In genomic region chr6:15662246-15663056, GRCh38 we compare ENCODE assay signal across 1 cellular context.
TF ChIP-seq lines count a peak whose summit lies in the region.

Gene DTNBP1, minus strand, starts transcription at chr6:15663028. Its CDS starts 159 bp downstream, at chr6:15662869.

TF ChIP-seq in K562, 482 proteins besides CTCF, POLR2A, EP300 and RAD21 (continued from another document and continues in another):
- TF ChIP-seq ZBTB43 (CRISPR knock-in tag; IDR thresholded peaks at IDR 0.05) (no peak), TCF3 (CRISPR knock-in tag; IDR thresholded peaks at IDR 0.05) (peak; percentile 40; the same call in 1 of the 2 replicates), CBX3 (IDR thresholded peaks at IDR 0.05; ENCODE audit: borderline replicate concordance in 1 of 2, low read length in 2 of 2) (no peak), CHD7 (IDR thresholded peaks at IDR 0.05; ENCODE audit: low read depth, low read length) (no peak), ZNF316 (IDR thresholded peaks at IDR 0.05) (no peak), PHB2 (IDR thresholded peaks at IDR 0.05; ENCODE audit: low read depth) (no peak), ZNF445 (CRISPR knock-in tag; IDR thresholded peaks at IDR 0.05; ENCODE audit: low read depth) (no peak), PKNOX1 (IDR thresholded peaks at IDR 0.05) (no peak), ZMIZ1 (IDR thresholded peaks at IDR 0.05; ENCODE audit: low read depth in 2 of 2, low read length in 2 of 2) (0 out of 4 replicates have a peak, but pooled peaks of 1 of the 2 experiments have one; percentile 27), HNRNPL (IDR thresholded peaks at IDR 0.05; ENCODE audit: low read depth, low read length) (0 out of 2 replicates have a peak, but pooled peaks have one; percentile 25), BHLHE40 (IDR thresholded peaks at IDR 0.05; ENCODE audit: low read length) (peak; percentile 87), ZNF354B (CRISPR knock-in tag; IDR thresholded peaks at IDR 0.05) (no peak), TFAM (CRISPR knock-in tag; conservative IDR thresholded peaks at IDR 0.05) (no peak), MEF2A (IDR thresholded peaks at IDR 0.05; ENCODE audit: control insufficient read depth, low read depth, low read length) (no peak), USF1 (CRISPR knock-in tag; IDR thresholded peaks at IDR 0.05) (peak; percentile 79), TEAD4 (IDR thresholded peaks at IDR 0.05; ENCODE audit: low read length) (no peak), TEAD4 (CRISPR knock-in tag; IDR thresholded peaks at IDR 0.05; ENCODE audit: borderline replicate concordance) (no peak; the same call in 1 of the 2 replicates), PTBP1 (IDR thresholded peaks at IDR 0.05; ENCODE audit: low read depth, low read length) (no peak), ZKSCAN8 (CRISPR knock-in tag; IDR thresholded peaks at IDR 0.05) (no peak), RNF2 (IDR thresholded peaks at IDR 0.05) (peak; percentile 43; the same call in 1 of the 2 replicates), HINFP (tag; conservative IDR thresholded peaks at IDR 0.05; ENCODE audit: low read depth) (no peak), NR2C2 (CRISPR knock-in tag; IDR thresholded peaks at IDR 0.05) (0 out of 2 replicates have a peak, but pooled peaks have one; percentile 41), NR2C2 (tag; IDR thresholded peaks at IDR 0.05) (no peak; the same call in 1 of the 2 replicates), NR0B1 (IDR thresholded peaks at IDR 0.05; ENCODE audit: partially characterized antibody) (no peak), TGIF2 (CRISPR knock-in tag; IDR thresholded peaks at IDR 0.05) (no peak), USF2 (CRISPR knock-in tag; IDR thresholded peaks at IDR 0.05) (peak; percentile 62; the same call in 1 of the 2 replicates), ZZZ3 (IDR thresholded peaks at IDR 0.05) (no peak), HMGN3 (IDR thresholded peaks at IDR 0.05; ENCODE audit: borderline replicate concordance, extremely low read depth, insufficient read length, low read depth, low read length) (peak; percentile 73), RBM22 (IDR thresholded peaks at IDR 0.05; ENCODE audit: low read depth, low read length, poor library complexity, severe bottlenecking) (no peak), MNT (conservative IDR thresholded peaks at IDR 0.05) (peak; percentile 15 to 71), ZNF146 (CRISPR knock-in tag; IDR thresholded peaks at IDR 0.05; ENCODE audit: unreplicated experiment) (no peak), FIP1L1 (IDR thresholded peaks at IDR 0.05; ENCODE audit: low read depth, low read length, poor library complexity, severe bottlenecking) (peak; percentile 40), KHSRP (IDR thresholded peaks at IDR 0.05) (no peak)
